ENCODE assay signal across 1 cellular context in the genomic region with DNA sequence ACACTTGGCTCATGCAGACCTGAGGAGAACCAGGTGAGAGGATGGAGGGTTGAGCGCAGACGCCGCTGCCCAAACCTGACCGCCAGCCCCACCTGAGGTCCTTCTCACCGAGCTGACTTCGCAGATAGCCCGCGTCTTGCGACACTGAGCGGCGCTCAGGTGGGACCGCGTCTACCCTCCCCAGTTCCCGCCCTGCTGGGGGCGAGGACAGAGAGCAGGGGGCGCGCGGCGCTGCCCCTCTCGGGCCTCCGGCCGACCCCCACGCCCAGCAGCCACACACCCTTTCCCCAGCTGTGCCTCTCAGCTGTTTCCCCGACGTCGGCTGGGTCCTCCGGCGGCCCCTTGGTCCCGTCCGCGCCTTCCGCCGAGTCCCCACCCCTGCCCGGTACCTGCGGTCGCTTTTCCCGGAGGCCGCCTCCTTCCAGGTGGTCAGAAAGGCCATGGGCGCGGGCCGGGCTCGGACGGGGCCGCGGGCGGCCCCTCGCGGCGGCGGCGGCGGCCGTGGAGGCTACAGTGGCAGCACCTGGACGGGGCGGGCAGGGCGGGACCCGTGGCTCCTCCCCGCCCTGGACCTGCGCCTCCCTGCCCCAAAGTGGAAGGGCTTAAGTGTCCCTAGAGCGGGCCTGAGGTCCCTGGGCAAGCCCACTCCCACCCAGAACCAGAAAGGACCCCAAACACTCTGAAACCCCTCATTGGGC.
A peak's percentile ranks its signal among the peaks of the same experiment; 100 is the strongest.
TF ChIP-seq lines count a peak whose summit lies in the region.

No MANE protein-coding gene starts in this region.

TF ChIP-seq in WTC11, 78 proteins besides CTCF, POLR2A, EP300 and RAD21 (continued from another document and continues in another):
- TF ChIP-seq, protein P1, sequence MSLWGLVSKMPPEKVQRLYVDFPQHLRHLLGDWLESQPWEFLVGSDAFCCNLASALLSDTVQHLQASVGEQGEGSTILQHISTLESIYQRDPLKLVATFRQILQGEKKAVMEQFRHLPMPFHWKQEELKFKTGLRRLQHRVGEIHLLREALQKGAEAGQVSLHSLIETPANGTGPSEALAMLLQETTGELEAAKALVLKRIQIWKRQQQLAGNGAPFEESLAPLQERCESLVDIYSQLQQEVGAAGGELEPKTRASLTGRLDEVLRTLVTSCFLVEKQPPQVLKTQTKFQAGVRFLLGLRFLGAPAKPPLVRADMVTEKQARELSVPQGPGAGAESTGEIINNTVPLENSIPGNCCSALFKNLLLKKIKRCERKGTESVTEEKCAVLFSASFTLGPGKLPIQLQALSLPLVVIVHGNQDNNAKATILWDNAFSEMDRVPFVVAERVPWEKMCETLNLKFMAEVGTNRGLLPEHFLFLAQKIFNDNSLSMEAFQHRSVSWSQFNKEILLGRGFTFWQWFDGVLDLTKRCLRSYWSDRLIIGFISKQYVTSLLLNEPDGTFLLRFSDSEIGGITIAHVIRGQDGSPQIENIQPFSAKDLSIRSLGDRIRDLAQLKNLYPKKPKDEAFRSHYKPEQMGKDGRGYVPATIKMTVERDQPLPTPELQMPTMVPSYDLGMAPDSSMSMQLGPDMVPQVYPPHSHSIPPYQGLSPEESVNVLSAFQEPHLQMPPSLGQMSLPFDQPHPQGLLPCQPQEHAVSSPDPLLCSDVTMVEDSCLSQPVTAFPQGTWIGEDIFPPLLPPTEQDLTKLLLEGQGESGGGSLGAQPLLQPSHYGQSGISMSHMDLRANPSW (CRISPR knock-in tag; conservative IDR thresholded peaks at IDR 0.05; ENCODE audit: low read depth): no peak
- no peak for TF ChIP-seq SOX15 (CRISPR knock-in tag; IDR thresholded peaks at IDR 0.05)
- TF ChIP-seq GTF2I (CRISPR knock-in tag; conservative IDR thresholded peaks at IDR 0.05): no peak
- TF ChIP-seq, protein P2, sequence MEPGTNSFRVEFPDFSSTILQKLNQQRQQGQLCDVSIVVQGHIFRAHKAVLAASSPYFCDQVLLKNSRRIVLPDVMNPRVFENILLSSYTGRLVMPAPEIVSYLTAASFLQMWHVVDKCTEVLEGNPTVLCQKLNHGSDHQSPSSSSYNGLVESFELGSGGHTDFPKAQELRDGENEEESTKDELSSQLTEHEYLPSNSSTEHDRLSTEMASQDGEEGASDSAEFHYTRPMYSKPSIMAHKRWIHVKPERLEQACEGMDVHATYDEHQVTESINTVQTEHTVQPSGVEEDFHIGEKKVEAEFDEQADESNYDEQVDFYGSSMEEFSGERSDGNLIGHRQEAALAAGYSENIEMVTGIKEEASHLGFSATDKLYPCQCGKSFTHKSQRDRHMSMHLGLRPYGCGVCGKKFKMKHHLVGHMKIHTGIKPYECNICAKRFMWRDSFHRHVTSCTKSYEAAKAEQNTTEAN (CRISPR knock-in tag; IDR thresholded peaks at IDR 0.05): no peak
- TF ChIP-seq, protein P3, sequence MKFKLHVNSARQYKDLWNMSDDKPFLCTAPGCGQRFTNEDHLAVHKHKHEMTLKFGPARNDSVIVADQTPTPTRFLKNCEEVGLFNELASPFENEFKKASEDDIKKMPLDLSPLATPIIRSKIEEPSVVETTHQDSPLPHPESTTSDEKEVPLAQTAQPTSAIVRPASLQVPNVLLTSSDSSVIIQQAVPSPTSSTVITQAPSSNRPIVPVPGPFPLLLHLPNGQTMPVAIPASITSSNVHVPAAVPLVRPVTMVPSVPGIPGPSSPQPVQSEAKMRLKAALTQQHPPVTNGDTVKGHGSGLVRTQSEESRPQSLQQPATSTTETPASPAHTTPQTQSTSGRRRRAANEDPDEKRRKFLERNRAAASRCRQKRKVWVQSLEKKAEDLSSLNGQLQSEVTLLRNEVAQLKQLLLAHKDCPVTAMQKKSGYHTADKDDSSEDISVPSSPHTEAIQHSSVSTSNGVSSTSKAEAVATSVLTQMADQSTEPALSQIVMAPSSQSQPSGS (CRISPR knock-in tag; IDR thresholded peaks at IDR 0.05; ENCODE audit: borderline replicate concordance, low read depth): no peak
- TF ChIP-seq NR3C1 (CRISPR knock-in tag; conservative IDR thresholded peaks at IDR 0.05; ENCODE audit: low read depth): no peak
- no peak for TF ChIP-seq MYBL2 (CRISPR knock-in tag; IDR thresholded peaks at IDR 0.05)
- TF ChIP-seq, protein P4, sequence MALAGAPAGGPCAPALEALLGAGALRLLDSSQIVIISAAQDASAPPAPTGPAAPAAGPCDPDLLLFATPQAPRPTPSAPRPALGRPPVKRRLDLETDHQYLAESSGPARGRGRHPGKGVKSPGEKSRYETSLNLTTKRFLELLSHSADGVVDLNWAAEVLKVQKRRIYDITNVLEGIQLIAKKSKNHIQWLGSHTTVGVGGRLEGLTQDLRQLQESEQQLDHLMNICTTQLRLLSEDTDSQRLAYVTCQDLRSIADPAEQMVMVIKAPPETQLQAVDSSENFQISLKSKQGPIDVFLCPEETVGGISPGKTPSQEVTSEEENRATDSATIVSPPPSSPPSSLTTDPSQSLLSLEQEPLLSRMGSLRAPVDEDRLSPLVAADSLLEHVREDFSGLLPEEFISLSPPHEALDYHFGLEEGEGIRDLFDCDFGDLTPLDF (CRISPR knock-in tag; IDR thresholded peaks at IDR 0.05): no peak
- TF ChIP-seq ESRRA (CRISPR knock-in tag; IDR thresholded peaks at IDR 0.05; ENCODE audit: borderline replicate concordance): 0 out of 2 replicates have a peak, but pooled peaks have one; percentile 43
- TF ChIP-seq, protein P5, sequence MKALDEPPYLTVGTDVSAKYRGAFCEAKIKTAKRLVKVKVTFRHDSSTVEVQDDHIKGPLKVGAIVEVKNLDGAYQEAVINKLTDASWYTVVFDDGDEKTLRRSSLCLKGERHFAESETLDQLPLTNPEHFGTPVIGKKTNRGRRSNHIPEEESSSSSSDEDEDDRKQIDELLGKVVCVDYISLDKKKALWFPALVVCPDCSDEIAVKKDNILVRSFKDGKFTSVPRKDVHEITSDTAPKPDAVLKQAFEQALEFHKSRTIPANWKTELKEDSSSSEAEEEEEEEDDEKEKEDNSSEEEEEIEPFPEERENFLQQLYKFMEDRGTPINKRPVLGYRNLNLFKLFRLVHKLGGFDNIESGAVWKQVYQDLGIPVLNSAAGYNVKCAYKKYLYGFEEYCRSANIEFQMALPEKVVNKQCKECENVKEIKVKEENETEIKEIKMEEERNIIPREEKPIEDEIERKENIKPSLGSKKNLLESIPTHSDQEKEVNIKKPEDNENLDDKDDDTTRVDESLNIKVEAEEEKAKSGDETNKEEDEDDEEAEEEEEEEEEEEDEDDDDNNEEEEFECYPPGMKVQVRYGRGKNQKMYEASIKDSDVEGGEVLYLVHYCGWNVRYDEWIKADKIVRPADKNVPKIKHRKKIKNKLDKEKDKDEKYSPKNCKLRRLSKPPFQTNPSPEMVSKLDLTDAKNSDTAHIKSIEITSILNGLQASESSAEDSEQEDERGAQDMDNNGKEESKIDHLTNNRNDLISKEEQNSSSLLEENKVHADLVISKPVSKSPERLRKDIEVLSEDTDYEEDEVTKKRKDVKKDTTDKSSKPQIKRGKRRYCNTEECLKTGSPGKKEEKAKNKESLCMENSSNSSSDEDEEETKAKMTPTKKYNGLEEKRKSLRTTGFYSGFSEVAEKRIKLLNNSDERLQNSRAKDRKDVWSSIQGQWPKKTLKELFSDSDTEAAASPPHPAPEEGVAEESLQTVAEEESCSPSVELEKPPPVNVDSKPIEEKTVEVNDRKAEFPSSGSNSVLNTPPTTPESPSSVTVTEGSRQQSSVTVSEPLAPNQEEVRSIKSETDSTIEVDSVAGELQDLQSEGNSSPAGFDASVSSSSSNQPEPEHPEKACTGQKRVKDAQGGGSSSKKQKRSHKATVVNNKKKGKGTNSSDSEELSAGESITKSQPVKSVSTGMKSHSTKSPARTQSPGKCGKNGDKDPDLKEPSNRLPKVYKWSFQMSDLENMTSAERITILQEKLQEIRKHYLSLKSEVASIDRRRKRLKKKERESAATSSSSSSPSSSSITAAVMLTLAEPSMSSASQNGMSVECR (CRISPR knock-in tag; IDR thresholded peaks at IDR 0.05; ENCODE audit: borderline replicate concordance): no peak
- no peak for TF ChIP-seq TP53 (CRISPR knock-in tag; IDR thresholded peaks at IDR 0.05)
- TF ChIP-seq, protein P6, sequence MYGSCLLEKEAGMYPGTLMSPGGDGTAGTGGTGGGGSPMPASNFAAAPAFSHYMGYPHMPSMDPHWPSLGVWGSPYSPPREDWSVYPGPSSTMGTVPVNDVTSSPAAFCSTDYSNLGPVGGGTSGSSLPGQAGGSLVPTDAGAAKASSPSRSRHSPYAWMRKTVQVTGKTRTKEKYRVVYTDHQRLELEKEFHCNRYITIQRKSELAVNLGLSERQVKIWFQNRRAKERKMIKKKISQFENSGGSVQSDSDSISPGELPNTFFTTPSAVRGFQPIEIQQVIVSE (CRISPR knock-in tag; IDR thresholded peaks at IDR 0.05; ENCODE audit: borderline replicate concordance): no peak
- TF ChIP-seq, protein P7, sequence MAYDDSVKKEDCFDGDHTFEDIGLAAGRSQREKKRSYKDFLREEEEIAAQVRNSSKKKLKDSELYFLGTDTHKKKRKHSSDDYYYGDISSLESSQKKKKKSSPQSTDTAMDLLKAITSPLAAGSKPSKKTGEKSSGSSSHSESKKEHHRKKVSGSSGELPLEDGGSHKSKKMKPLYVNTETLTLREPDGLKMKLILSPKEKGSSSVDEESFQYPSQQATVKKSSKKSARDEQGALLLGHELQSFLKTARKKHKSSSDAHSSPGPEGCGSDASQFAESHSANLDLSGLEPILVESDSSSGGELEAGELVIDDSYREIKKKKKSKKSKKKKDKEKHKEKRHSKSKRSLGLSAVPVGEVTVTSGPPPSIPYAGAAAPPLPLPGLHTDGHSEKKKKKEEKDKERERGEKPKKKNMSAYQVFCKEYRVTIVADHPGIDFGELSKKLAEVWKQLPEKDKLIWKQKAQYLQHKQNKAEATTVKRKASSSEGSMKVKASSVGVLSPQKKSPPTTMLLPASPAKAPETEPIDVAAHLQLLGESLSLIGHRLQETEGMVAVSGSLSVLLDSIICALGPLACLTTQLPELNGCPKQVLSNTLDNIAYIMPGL (CRISPR knock-in tag; IDR thresholded peaks at IDR 0.05): peak; percentile 75; the same call in 1 of the 2 replicates
- TF ChIP-seq, protein P8, sequence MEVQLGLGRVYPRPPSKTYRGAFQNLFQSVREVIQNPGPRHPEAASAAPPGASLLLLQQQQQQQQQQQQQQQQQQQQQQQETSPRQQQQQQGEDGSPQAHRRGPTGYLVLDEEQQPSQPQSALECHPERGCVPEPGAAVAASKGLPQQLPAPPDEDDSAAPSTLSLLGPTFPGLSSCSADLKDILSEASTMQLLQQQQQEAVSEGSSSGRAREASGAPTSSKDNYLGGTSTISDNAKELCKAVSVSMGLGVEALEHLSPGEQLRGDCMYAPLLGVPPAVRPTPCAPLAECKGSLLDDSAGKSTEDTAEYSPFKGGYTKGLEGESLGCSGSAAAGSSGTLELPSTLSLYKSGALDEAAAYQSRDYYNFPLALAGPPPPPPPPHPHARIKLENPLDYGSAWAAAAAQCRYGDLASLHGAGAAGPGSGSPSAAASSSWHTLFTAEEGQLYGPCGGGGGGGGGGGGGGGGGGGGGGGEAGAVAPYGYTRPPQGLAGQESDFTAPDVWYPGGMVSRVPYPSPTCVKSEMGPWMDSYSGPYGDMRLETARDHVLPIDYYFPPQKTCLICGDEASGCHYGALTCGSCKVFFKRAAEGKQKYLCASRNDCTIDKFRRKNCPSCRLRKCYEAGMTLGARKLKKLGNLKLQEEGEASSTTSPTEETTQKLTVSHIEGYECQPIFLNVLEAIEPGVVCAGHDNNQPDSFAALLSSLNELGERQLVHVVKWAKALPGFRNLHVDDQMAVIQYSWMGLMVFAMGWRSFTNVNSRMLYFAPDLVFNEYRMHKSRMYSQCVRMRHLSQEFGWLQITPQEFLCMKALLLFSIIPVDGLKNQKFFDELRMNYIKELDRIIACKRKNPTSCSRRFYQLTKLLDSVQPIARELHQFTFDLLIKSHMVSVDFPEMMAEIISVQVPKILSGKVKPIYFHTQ (CRISPR knock-in tag; IDR thresholded peaks at IDR 0.05): no peak
- no peak for TF ChIP-seq ZNF263 (CRISPR knock-in tag; IDR thresholded peaks at IDR 0.05; ENCODE audit: low read depth)
- TF ChIP-seq CREM (CRISPR knock-in tag; IDR thresholded peaks at IDR 0.05): no peak
- no peak for TF ChIP-seq GABPB1 (CRISPR knock-in tag; IDR thresholded peaks at IDR 0.05)
- TF ChIP-seq, protein P9, sequence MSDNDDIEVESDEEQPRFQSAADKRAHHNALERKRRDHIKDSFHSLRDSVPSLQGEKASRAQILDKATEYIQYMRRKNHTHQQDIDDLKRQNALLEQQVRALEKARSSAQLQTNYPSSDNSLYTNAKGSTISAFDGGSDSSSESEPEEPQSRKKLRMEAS (CRISPR knock-in tag; IDR thresholded peaks at IDR 0.05): peak; percentile 38; the same call in 1 of the 2 replicates
- TF ChIP-seq CBFB (CRISPR knock-in tag; IDR thresholded peaks at IDR 0.05; ENCODE audit: low read depth): no peak
- no peak for TF ChIP-seq ELF4 (CRISPR knock-in tag; IDR thresholded peaks at IDR 0.05; ENCODE audit: low read depth)
- no peak for TF ChIP-seq ZNF317 (CRISPR knock-in tag; IDR thresholded peaks at IDR 0.05; ENCODE audit: borderline replicate concordance, low read depth)
- TF ChIP-seq NR1H2 (CRISPR knock-in tag; IDR thresholded peaks at IDR 0.05): no peak
- TF ChIP-seq, protein P10, sequence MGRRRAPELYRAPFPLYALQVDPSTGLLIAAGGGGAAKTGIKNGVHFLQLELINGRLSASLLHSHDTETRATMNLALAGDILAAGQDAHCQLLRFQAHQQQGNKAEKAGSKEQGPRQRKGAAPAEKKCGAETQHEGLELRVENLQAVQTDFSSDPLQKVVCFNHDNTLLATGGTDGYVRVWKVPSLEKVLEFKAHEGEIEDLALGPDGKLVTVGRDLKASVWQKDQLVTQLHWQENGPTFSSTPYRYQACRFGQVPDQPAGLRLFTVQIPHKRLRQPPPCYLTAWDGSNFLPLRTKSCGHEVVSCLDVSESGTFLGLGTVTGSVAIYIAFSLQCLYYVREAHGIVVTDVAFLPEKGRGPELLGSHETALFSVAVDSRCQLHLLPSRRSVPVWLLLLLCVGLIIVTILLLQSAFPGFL (CRISPR knock-in tag; IDR thresholded peaks at IDR 0.05; ENCODE audit: borderline replicate concordance): no peak
- no peak for TF ChIP-seq CREB1 (CRISPR knock-in tag; IDR thresholded peaks at IDR 0.05)
- TF ChIP-seq FOXP1 (CRISPR knock-in tag; IDR thresholded peaks at IDR 0.05; ENCODE audit: borderline replicate concordance): 0 out of 2 replicates have a peak, but pooled peaks have one; percentile 26
- TF ChIP-seq SMAD3 (CRISPR knock-in tag; IDR thresholded peaks at IDR 0.05; ENCODE audit: borderline replicate concordance): no peak
- no peak for TF ChIP-seq ZBTB21 (CRISPR knock-in tag; IDR thresholded peaks at IDR 0.05; ENCODE audit: borderline replicate concordance)
- TF ChIP-seq RELA (CRISPR knock-in tag; IDR thresholded peaks at IDR 0.05; ENCODE audit: borderline replicate concordance): no peak
- TF ChIP-seq, protein P11, sequence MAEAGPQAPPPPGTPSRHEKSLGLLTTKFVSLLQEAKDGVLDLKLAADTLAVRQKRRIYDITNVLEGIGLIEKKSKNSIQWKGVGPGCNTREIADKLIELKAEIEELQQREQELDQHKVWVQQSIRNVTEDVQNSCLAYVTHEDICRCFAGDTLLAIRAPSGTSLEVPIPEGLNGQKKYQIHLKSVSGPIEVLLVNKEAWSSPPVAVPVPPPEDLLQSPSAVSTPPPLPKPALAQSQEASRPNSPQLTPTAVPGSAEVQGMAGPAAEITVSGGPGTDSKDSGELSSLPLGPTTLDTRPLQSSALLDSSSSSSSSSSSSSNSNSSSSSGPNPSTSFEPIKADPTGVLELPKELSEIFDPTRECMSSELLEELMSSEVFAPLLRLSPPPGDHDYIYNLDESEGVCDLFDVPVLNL (CRISPR knock-in tag; IDR thresholded peaks at IDR 0.05; ENCODE audit: borderline replicate concordance, low read depth): no peak
- no peak for TF ChIP-seq NFATC4 (CRISPR knock-in tag; IDR thresholded peaks at IDR 0.05)
- no peak for TF ChIP-seq ZNF396 (CRISPR knock-in tag; IDR thresholded peaks at IDR 0.05; ENCODE audit: borderline replicate concordance)
- TF ChIP-seq NFE2L1 (CRISPR knock-in tag; IDR thresholded peaks at IDR 0.05): no peak
- no peak for TF ChIP-seq FOXJ3 (CRISPR knock-in tag; IDR thresholded peaks at IDR 0.05; ENCODE audit: borderline replicate concordance)
- TF ChIP-seq ZNF219 (CRISPR knock-in tag; IDR thresholded peaks at IDR 0.05; ENCODE audit: borderline replicate concordance): no peak
- TF ChIP-seq PRRX2 (CRISPR knock-in tag; IDR thresholded peaks at IDR 0.05): no peak
- TF ChIP-seq ZNF138 (CRISPR knock-in tag; conservative IDR thresholded peaks at IDR 0.05): no peak
- TF ChIP-seq TCF7 (CRISPR knock-in tag; IDR thresholded peaks at IDR 0.05; ENCODE audit: low read depth): no peak
